Comparison of ENCODE assay signal across 9 cellular contexts in the genomic region with DNA sequence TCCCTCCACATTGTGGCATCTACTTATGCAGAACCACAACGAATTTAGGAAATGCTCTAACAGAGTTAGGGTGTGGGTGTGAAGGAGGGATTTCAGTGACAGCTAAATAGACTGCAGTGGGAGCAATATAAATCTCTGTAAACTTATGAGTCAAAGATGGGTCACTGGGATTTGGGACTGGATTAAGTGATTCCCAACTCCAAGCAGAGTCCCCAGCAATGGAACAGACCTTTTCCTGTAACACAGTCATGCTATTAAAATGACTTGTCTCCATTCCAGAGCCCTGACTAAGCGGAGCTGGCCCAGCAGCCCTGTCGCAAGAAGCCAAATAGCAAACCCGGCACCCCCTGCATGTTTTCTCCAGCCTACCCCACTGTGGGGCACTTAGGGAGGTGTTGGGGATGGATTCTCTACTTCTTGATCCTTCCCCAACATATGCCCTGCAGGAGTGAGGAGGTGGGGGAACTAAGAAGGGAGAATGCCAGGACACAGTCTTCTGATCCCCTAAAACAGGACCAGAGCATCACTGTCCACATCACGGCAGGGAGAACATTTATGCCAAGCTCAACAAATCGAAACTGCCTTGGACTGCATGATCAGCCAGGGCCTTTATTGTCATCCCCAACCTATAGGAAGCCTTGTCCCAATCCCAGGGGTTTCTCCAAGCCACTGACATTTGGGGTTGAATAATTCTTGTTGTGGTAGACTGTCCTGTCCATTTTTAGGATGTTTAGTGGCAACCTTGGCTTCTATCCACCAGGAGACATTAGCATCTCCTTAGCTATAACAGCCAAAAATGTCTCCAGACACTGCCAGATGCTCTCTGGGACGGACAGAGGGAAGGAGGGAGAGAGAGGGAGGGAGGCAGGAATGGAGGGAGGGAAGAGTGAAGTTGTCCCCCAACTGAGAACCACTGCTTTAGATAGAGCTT. TPM values are rescaled to one million over a fixed set of nuclear protein-coding genes. Genes with fewer than 3 reads are reported as not detected.
DNase-seq lines count a peak whose midpoint lies in the region; ATAC-seq and TF ChIP-seq lines count a peak whose summit lies in the region.
"Had no signal": no experiment of that assay in that cellular context is flagged by ENCODE, and none has a peak within 500 bp of the region (broad histone marks: within the 10 kb centered on the region; RNA-seq: fewer than 3 reads in every experiment).

No MANE protein-coding gene starts in this region.

- TF ChIP-seq CTCF in HFFc6 (IDR thresholded peaks at IDR 0.05), result no peak
- no peak for TF ChIP-seq CTCF in cardiac fibroblast (IDR thresholded peaks at IDR 0.05; ENCODE audit: low read depth, low read length)

- peak; percentile 96 for DNase-seq in HFFc6
- peak; percentile 86 to 95 for DNase-seq in cardiac fibroblast (ENCODE audit: low read depth in 2 of 2)
- peak; percentile 95 for DNase-seq in kidney tubule cell (ENCODE audit: low spot score)
- no peak for DNase-seq in HuH-7 (ENCODE audit: low spot score)
- DNase-seq in NCI-H2029 treated with DMSO at 0.1 percent for 48 hours (lab: John Stamatoyannopoulos, UW), result no peak
- DNase-seq: naive B cell had no signal

- peaks cover 44% of the 10 kb centered on the region for H3K36me3 Mint-ChIP-seq in HFFc6 (ENCODE audit: low read depth)
- H3K36me3 Mint-ChIP-seq: naive B cell had no signal

- peak overlapping the region; percentile 87 for H3K4me3 Mint-ChIP-seq in HFFc6

- no peak for ATAC-seq in GM19397 (IDR thresholded peaks at IDR 0.05; ENCODE audit: unreplicated experiment)
- no peak for ATAC-seq in GM21723 (IDR thresholded peaks at IDR 0.05; ENCODE audit: unreplicated experiment)

- peak overlapping the region; percentile 97 for H3K27ac Mint-ChIP-seq in HFFc6

- H3K4me1 Mint-ChIP-seq in HFFc6 (ENCODE audit: low read depth), result peaks cover 88% of the 10 kb centered on the region

- H3K27ac ChIP-seq in temporal lobe (ENCODE audit: low read depth, low read length), result peak overlapping the region; percentile 58

- no peak overlapping the region for H3K4me3 ChIP-seq in cardiac fibroblast (replicated peaks in 1 of 2; ENCODE audit: low read depth in 2 of 2, low read length in 2 of 2)

- no peaks in the 10 kb centered on the region for H3K9me3 Mint-ChIP-seq in HFFc6
- H3K9me3 Mint-ChIP-seq: naive B cell had no signal

- H3K27me3 Mint-ChIP-seq in HFFc6 (ENCODE audit: insufficient read depth), result peaks cover 13% of the 10 kb centered on the region

RNA-seq across cellular contexts. Expression of gene RPL27A, which starts 36.9 kb away (rescaled TPM):
- total RNA-seq in HFFc6 (2021; fragmentation: NEBNext Ultra II Directional; extraction: Animal tissue kit (Norgen Biotek cat#: 25700)), result 1,000 to 10,000 TPM in 4 of 6 experiments, 100 to 1,000 TPM in 2; 973 to 1,209 (median 1,069) TPM
- total RNA-seq in temporal lobe, result 526 TPM

RNA-seq across cellular contexts. Expression of gene TRIM66, which starts 37.1 kb away (rescaled TPM):
- total RNA-seq in HFFc6 (2021; fragmentation: NEBNext Ultra II Directional; extraction: Animal tissue kit (Norgen Biotek cat#: 25700)), result 1 to 10 TPM; 4.5 to 6.9 (median 5.6) TPM
- total RNA-seq in temporal lobe, result 1.2 TPM

Comparison
In these comparisons a context has a peak if more than half of its experiments do, and no peak if none do; other contexts are left out.
1. DNase-seq: peak in HFFc6 (single experiment), cardiac fibroblast (2 of 2) and kidney tubule cell (single experiment); none in HuH-7 (single experiment) and NCI-H2029 treated with DMSO at 0.1 percent for 48 hours (single experiment).